Comparison of ENCODE assay signal across 12 cellular contexts in the genomic region with DNA sequence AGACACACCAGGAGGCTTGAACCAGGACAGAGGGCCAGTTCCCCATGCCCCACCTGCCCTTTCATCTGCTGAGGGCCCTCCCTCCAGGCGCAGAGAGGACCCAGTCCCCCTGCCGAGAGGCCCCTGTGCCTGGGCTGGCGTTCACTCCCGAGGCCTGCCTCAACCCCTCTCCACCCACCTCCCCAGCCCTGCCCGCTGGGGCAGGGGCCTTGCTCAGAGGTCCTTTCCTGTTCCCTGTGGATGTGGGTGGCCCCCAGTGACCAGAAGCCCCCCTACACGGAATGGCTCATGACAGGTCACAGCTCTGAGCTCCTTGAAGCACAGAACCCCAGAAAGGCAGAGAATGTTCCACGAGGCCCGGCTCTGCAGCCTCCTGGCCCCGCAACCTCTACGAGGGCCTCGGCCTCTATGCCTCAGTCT. TPM values are rescaled to one million over a fixed set of nuclear protein-coding genes. Genes with fewer than 3 reads are reported as not detected.
DNase-seq lines count a peak whose midpoint lies in the region; ATAC-seq and TF ChIP-seq lines count a peak whose summit lies in the region.
"Had no signal": no experiment of that assay in that cellular context is flagged by ENCODE, and none has a peak within 500 bp of the region (broad histone marks: within the 10 kb centered on the region; RNA-seq: fewer than 3 reads in every experiment).

No MANE protein-coding gene starts in this region.

- peaks cover 41% of the 10 kb centered on the region for H3K36me3 Mint-ChIP-seq in activated naive CD4-positive, alpha-beta T cell treated with anti-CD3 and anti-CD28 coated beads for 36 hours (ENCODE audit: low read depth)
- H3K36me3 Mint-ChIP-seq in T-cell = peaks cover 30% of the 10 kb centered on the region

- H3K27ac Mint-ChIP-seq in activated naive CD4-positive, alpha-beta T cell treated with anti-CD3 and anti-CD28 coated beads for 36 hours = peak overlapping the region; percentile 80
- H3K27ac Mint-ChIP-seq in T-cell = peak overlapping the region; percentile 96 to 97

- peaks cover 62% of the 10 kb centered on the region for H3K4me1 Mint-ChIP-seq in activated naive CD4-positive, alpha-beta T cell treated with anti-CD3 and anti-CD28 coated beads for 36 hours (ENCODE audit: low read depth)
- peaks cover 60 to 77% (median 69%) of the 10 kb centered on the region in 3 donors for H3K4me1 Mint-ChIP-seq in T-cell

- no peaks in the 10 kb centered on the region for H3K27me3 Mint-ChIP-seq in activated naive CD4-positive, alpha-beta T cell treated with anti-CD3 and anti-CD28 coated beads for 36 hours (ENCODE audit: low read depth)
- no peaks in the 10 kb centered on the region for H3K27me3 Mint-ChIP-seq in T-cell

- no peaks in the 10 kb centered on the region for H3K27me3 ChIP-seq in dorsolateral prefrontal cortex
- H3K27me3 ChIP-seq: vagina had no signal

- TF ChIP-seq CTCF in dorsolateral prefrontal cortex (IDR thresholded peaks at IDR 0.05 in 54 of 56, conservative IDR thresholded peaks at IDR 0.05 in 2 of 56; ENCODE audit: low read depth in 1 of 56, partially characterized antibody in 56 of 56) (no peak), GM20000 (IDR thresholded peaks at IDR 0.05; ENCODE audit: extremely low read depth, missing control alignments) (no peak)

- ATAC-seq in T-cell (replicated peaks in 1 of 4) = peak; percentile 6 to 21 (median 13)
- ATAC-seq in HG03095 (IDR thresholded peaks at IDR 0.05; ENCODE audit: unreplicated experiment) = no peak

- intact Hi-C loops in activated naive CD4-positive, alpha-beta T cell treated with anti-CD3 and anti-CD28 coated beads for 36 hours (cut with micrococcal nuclease) = loop anchor here (1.0 kb wide), 1 partner anchor 8 kb away; the partner anchor contains the start of gene TMC8
- intact Hi-C loops in dorsolateral prefrontal cortex (cut with DNase I) = no loop called here

- H3K9me3 Mint-ChIP-seq in activated naive CD4-positive, alpha-beta T cell treated with anti-CD3 and anti-CD28 coated beads for 36 hours = no peaks in the 10 kb centered on the region
- H3K9me3 Mint-ChIP-seq in T-cell = no peaks in the 10 kb centered on the region

- POLR2A ChIA-PET in T-cell (lab: Charles Lee) = no interaction called here

- CTCF ChIA-PET in activated naive CD4-positive, alpha-beta T cell treated with anti-CD3 and anti-CD28 coated beads for 36 hours (lab: Charles Lee) = interaction anchor here (0.8 to 5.1 kb wide), 5 partner anchors 8 to 129 kb away, joined by 3 to 45 read pairs (median 3); partner anchors contain the start of gene TMC8
- CTCF ChIA-PET in T-cell (lab: Charles Lee) = no interaction called here

- peak; percentile 7 for DNase-seq in activated naive CD4-positive, alpha-beta T cell treated with anti-CD3 and anti-CD28 coated beads for 36 hours
- no peak for DNase-seq in activated naive CD4-positive, alpha-beta T cell treated with anti-CD3 and anti-CD28 coated beads, Interleukin-2, amount 50 U/mL, for 16 hours
- DNase-seq in T-cell (peak in 2 of 34 experiments; percentile 33 to 42), dorsolateral prefrontal cortex (no peak), substantia nigra (lab: John Stamatoyannopoulos, UW) (no peak), SIG-M5 (lab: John Stamatoyannopoulos, UW) (no peak), GM20000 (ENCODE audit: low spot score) (no peak)
- DNase-seq: occipital lobe, PC-9 had no signal

- peak overlapping the region in 47 of 59 donors; percentile 16 to 85 (median 63) for H3K27ac ChIP-seq in dorsolateral prefrontal cortex
- H3K27ac ChIP-seq in substantia nigra (ENCODE audit: low read depth, low read length, poor library complexity, severe bottlenecking) = peak overlapping the region; percentile 58
- H3K27ac ChIP-seq: esophagus muscularis mucosa, PC-9, vagina had no signal

- peak overlapping the region; percentile 72 for H3K4me3 Mint-ChIP-seq in activated naive CD4-positive, alpha-beta T cell treated with anti-CD3 and anti-CD28 coated beads for 36 hours
- peak overlapping the region; percentile 74 to 99 (median 77) for H3K4me3 Mint-ChIP-seq in T-cell

- no peak overlapping the region for H3K4me3 ChIP-seq in dorsolateral prefrontal cortex
- H3K4me3 ChIP-seq: esophagus muscularis mucosa, PC-9, vagina had no signal

RNA-seq across cellular contexts. Expression of gene TMC6, which starts 6.7 kb away (rescaled TPM):
- total RNA-seq in activated naive CD4-positive, alpha-beta T cell treated with anti-CD3 and anti-CD28 coated beads for 36 hours = 10 to 100 TPM; 79.0 to 85.6 TPM
- total RNA-seq in T-cell (100 to 1,000 TPM; 616 to 847 (median 698) TPM), dorsolateral prefrontal cortex (100 to 1,000 TPM in 45 of 120 experiments, 10 to 100 TPM in 75; 17.3 to 352 (median 81.1) TPM)

RNA-seq across cellular contexts. Expression of gene TMC8, which starts 8.8 kb away (rescaled TPM):
- total RNA-seq in activated naive CD4-positive, alpha-beta T cell treated with anti-CD3 and anti-CD28 coated beads for 36 hours = 100 to 1,000 TPM; 105 to 110 TPM
- total RNA-seq in T-cell (100 to 1,000 TPM; 301 to 631 (median 431) TPM), dorsolateral prefrontal cortex (10 to 100 TPM in 18 of 120 experiments, 1 to 10 TPM in 101, under 1 TPM in 1; 0.90 to 20.9 (median 6.7) TPM)

RNA-seq across cellular contexts. Expression of gene C17orf99, which starts 24.4 kb away (rescaled TPM):
- total RNA-seq in activated naive CD4-positive, alpha-beta T cell treated with anti-CD3 and anti-CD28 coated beads for 36 hours = not detected
- under 1 TPM in 1 of 5 donors, not detected in 4; 0.73 TPM for total RNA-seq in T-cell
- total RNA-seq in dorsolateral prefrontal cortex = 1 to 10 TPM in 2 of 120 experiments, under 1 TPM in 9, not detected in 109; 0.18 to 1.9 (median 0.31) TPM
- total RNA-seq: esophagus muscularis mucosa, occipital lobe, PC-9, vagina had no signal

RNA-seq across cellular contexts. Expression of gene SYNGR2, which starts 46.6 kb away (rescaled TPM):
- total RNA-seq in activated naive CD4-positive, alpha-beta T cell treated with anti-CD3 and anti-CD28 coated beads for 36 hours = 100 to 1,000 TPM in 1 of 2 experiments, 10 to 100 TPM in 1; 96.3 to 103 TPM
- total RNA-seq in T-cell = 10 to 100 TPM; 56.0 to 86.3 (median 74.6) TPM
- 100 to 1,000 TPM in 3 of 120 experiments, 10 to 100 TPM in 117; 19.6 to 122 (median 45.6) TPM for total RNA-seq in dorsolateral prefrontal cortex

Comparison
In these comparisons a context has a peak if more than half of its experiments do, and no peak if none do; other contexts are left out.
1. RNA of gene TMC8, which starts 8.8 kb away (total RNA-seq): 301 to 631 TPM in T-cell and 105 to 110 TPM in activated naive CD4-positive, alpha-beta T cell treated with anti-CD3 and anti-CD28 coated beads for 36 hours; 0.90 to 20.9 TPM in dorsolateral prefrontal cortex; every median in the first group is over 4 times any median in the second.